In genomic region chr13:111410232-111411021, GRCh38 we compare ENCODE assay signal across 20 cellular contexts.
"Had no signal": no experiment of that assay in that cellular context is flagged by ENCODE, and none has a peak within 500 bp of the region (broad histone marks: within the 10 kb centered on the region; RNA-seq: fewer than 3 reads in every experiment).

No MANE protein-coding gene starts in this region.

- ATAC-seq: activated naive CD4-positive, alpha-beta T cell treated with anti-CD3 and anti-CD28 coated beads, Interleukin-2, amount 50 U/mL, for 72 hours; activated T-cell treated with anti-CD3 and anti-CD28 coated beads, Interleukin-2, amount 50 U/mL, for 4 hours; activated T-helper 17 cell treated with anti-CD3 and anti-CD28 coated beads, Interleukin-2, amount 50 U/mL, for 72 hours; body of pancreas; gastroesophageal sphincter; left lobe of liver; lower lobe of right lung; natural killer cell had no signal

- H3K27ac Mint-ChIP-seq: activated CD4-positive, alpha-beta memory T cell treated with anti-CD3 and anti-CD28 coated beads, Interleukin-2, amount 10 ng/mL, durations not matched to agents 7 days and 5 days; activated CD4-positive, alpha-beta T cell treated with anti-CD3 and anti-CD28 coated beads, Interleukin-2, amount 10 ng/mL, durations not matched to agents 7 days and 5 days; activated naive CD4-positive, alpha-beta T cell treated with anti-CD3 and anti-CD28 coated beads, Interleukin-2, amount 50 U/mL, for 72 hours; activated T-helper 17 cell treated with anti-CD3 and anti-CD28 coated beads, Interleukin-2, amount 50 U/mL, for 72 hours; natural killer cell; T-helper 1 cell treated with Interleukin-12 subunit alpha and Interleukin-12 subunit beta and Interleukin-4 antibody, amounts not matched to agents 30 μg/mL and 1 μg/mL, for 36 hours had no signal

- H3K4me1 ChIP-seq: body of pancreas, gastroesophageal sphincter, lower lobe of right lung had no signal

- H3K4me1 Mint-ChIP-seq: activated CD4-positive, alpha-beta memory T cell treated with anti-CD3 and anti-CD28 coated beads, Interleukin-2, amount 10 ng/mL, durations not matched to agents 7 days and 5 days; activated CD4-positive, alpha-beta T cell treated with anti-CD3 and anti-CD28 coated beads, Interleukin-2, amount 10 ng/mL, durations not matched to agents 7 days and 5 days; activated T-helper 17 cell treated with anti-CD3 and anti-CD28 coated beads, Interleukin-2, amount 50 U/mL, for 72 hours; natural killer cell had no signal

- H3K4me3 ChIP-seq: body of pancreas, lower lobe of right lung had no signal

- H3K27ac ChIP-seq: body of pancreas, gastroesophageal sphincter, lower lobe of right lung, tibial nerve had no signal

- DNase-seq: activated CD4-positive, alpha-beta memory T cell treated with anti-CD3 and anti-CD28 coated beads, Interleukin-2, amount 10 ng/mL, durations not matched to agents 7 days and 5 days; activated CD4-positive, alpha-beta T cell treated with anti-CD3 and anti-CD28 coated beads, Interleukin-2, amount 10 ng/mL, durations not matched to agents 7 days and 5 days; activated CD4-positive, CD25-positive, alpha-beta regulatory T cell treated with anti-CD3 and anti-CD28 coated beads, Interleukin-2, amount 50 U/mL, for 72 hours; activated naive CD4-positive, alpha-beta T cell; activated T-cell treated with anti-CD3 and anti-CD28 coated beads, Interleukin-2, amount 50 U/mL, for 4 hours; body of pancreas; effector memory CD4-positive, alpha-beta T cell; erythroblast; hippocampal formation; lower lobe of right lung; mesenchymal stem cell; natural killer cell; stimulated activated CD4-positive, alpha-beta T cell treated with anti-CD3 and anti-CD28 coated beads, Interleukin-2, amount 100 ng/mL, for 48 hours; stimulated activated naive CD4-positive, alpha-beta T cell treated with Interleukin-2 at 50 U/mL for 16 hours had no signal

- H3K27me3 ChIP-seq: tibial nerve had no signal

- H3K36me3 Mint-ChIP-seq: activated naive CD4-positive, alpha-beta T cell treated with anti-CD3 and anti-CD28 coated beads, Interleukin-2, amount 50 U/mL, for 72 hours; natural killer cell had no signal

- H3K36me3 ChIP-seq: gastroesophageal sphincter, lower lobe of right lung, tibial nerve had no signal

- H3K9me3 ChIP-seq: body of pancreas, gastroesophageal sphincter, lower lobe of right lung, tibial nerve had no signal

- H3K4me3 Mint-ChIP-seq: activated CD4-positive, alpha-beta memory T cell treated with anti-CD3 and anti-CD28 coated beads, Interleukin-2, amount 10 ng/mL, durations not matched to agents 7 days and 5 days; activated CD4-positive, alpha-beta T cell treated with anti-CD3 and anti-CD28 coated beads, Interleukin-2, amount 10 ng/mL, durations not matched to agents 7 days and 5 days; activated T-cell treated with anti-CD3 and anti-CD28 coated beads, Interleukin-2, amount 50 U/mL, for 4 hours; activated T-helper 17 cell treated with anti-CD3 and anti-CD28 coated beads, Interleukin-2, amount 50 U/mL, for 72 hours; natural killer cell; T-helper 1 cell treated with Interleukin-12 subunit alpha and Interleukin-12 subunit beta and Interleukin-4 antibody, amounts not matched to agents 30 μg/mL and 1 μg/mL, for 36 hours had no signal

- H3K9me3 Mint-ChIP-seq: activated CD4-positive, alpha-beta memory T cell treated with anti-CD3 and anti-CD28 coated beads, Interleukin-2, amount 10 ng/mL, durations not matched to agents 7 days and 5 days; activated CD4-positive, alpha-beta T cell treated with anti-CD3 and anti-CD28 coated beads, Interleukin-2, amount 10 ng/mL, durations not matched to agents 7 days and 5 days; activated naive CD4-positive, alpha-beta T cell treated with anti-CD3 and anti-CD28 coated beads, Interleukin-2, amount 50 U/mL, for 72 hours; activated T-cell treated with anti-CD3 and anti-CD28 coated beads, Interleukin-2, amount 50 U/mL, for 4 hours; activated T-helper 17 cell treated with anti-CD3 and anti-CD28 coated beads, Interleukin-2, amount 50 U/mL, for 72 hours; natural killer cell; T-helper 1 cell treated with Interleukin-12 subunit alpha and Interleukin-12 subunit beta and Interleukin-4 antibody, amounts not matched to agents 30 μg/mL and 1 μg/mL, for 36 hours had no signal
